In the genomic region with DNA sequence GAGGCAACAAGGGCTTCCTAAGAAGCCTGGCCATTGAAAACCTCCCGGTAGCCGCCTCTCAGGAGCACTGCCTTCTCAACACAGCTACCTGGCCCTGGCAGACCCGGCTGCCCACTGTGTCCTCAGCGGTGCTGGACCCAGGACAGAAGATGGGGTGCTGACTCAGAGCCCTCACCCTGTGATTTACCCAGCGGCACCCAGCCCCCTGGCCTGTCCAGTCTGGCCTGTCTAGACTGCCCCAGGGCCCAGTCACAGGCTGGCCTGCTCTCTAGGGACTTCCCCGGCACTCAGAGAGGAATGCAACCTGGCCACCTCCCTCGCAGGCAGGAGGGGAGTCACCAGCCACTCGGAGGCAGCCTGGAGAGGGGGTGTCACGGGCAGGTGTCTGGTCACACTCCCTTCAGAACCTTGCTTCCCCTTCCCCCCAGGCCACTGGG, we compare ENCODE assay signal across 10 cellular contexts. TPM values are rescaled to one million over a fixed set of nuclear protein-coding genes. Genes with fewer than 3 reads are reported as not detected.
DNase-seq lines count a peak whose midpoint lies in the region; ATAC-seq and TF ChIP-seq lines count a peak whose summit lies in the region.
"Had no signal": no experiment of that assay in that cellular context is flagged by ENCODE, and none has a peak within 500 bp of the region (broad histone marks: within the 10 kb centered on the region; RNA-seq: fewer than 3 reads in every experiment).

No MANE protein-coding gene starts in this region.

- H3K36me3 ChIP-seq in lower lobe of right lung = peaks cover 20% of the 10 kb centered on the region

- DNase-seq in A172 (ENCODE audit: low spot score) = peak; percentile 94
- DNase-seq in HT-29 (ENCODE audit: low spot score) = peak; percentile 80
- DNase-seq in T47D (ENCODE audit: low read depth in 1 of 2, low spot score in 1 of 2) = peak; percentile 95 to 96
- DNase-seq in lower lobe of right lung = peak; percentile 87
- no peak for DNase-seq in KG1 (lab: John Stamatoyannopoulos, UW)
- DNase-seq in putamen (ENCODE audit: low spot score) = no peak
- DNase-seq in effector memory CD8-positive, alpha-beta T cell = no peak
- DNase-seq: naive thymus-derived CD4-positive, alpha-beta T cell; small intestine had no signal

- H3K4me3 ChIP-seq in lower lobe of right lung = no peak overlapping the region

- peak overlapping the region in 1 of 2 donors; percentile 86 for H3K27ac Mint-ChIP-seq in effector memory CD8-positive, alpha-beta T cell
- H3K27ac Mint-ChIP-seq: naive thymus-derived CD4-positive, alpha-beta T cell had no signal

- no peaks in the 10 kb centered on the region for H3K27me3 Mint-ChIP-seq in effector memory CD8-positive, alpha-beta T cell
- H3K27me3 Mint-ChIP-seq: naive thymus-derived CD4-positive, alpha-beta T cell had no signal

- no peak for TF ChIP-seq CTCF in lower lobe of right lung (IDR thresholded peaks at IDR 0.05)

- H3K9me3 ChIP-seq in lower lobe of right lung = no peaks in the 10 kb centered on the region

- peak overlapping the region; percentile 41 for H3K27ac ChIP-seq in lower lobe of right lung

- intact Hi-C loops in lower lobe of right lung (cut with DNase I) = no loop called here

- peaks cover 35 to 41% of the 10 kb centered on the region in 2 donors for H3K4me1 Mint-ChIP-seq in effector memory CD8-positive, alpha-beta T cell (ENCODE audit: low read depth in 2 of 2)

- H3K36me3 Mint-ChIP-seq in effector memory CD8-positive, alpha-beta T cell (ENCODE audit: insufficient read depth) = peaks cover 14% of the 10 kb centered on the region
- H3K36me3 Mint-ChIP-seq: naive thymus-derived CD4-positive, alpha-beta T cell had no signal

- in situ Hi-C loops in T47D (cut with HindIII; ENCODE audit: low pct_unique_long_range_greater_than_20kb, low sequenced_read_pairs) = no loop called here

- no peaks in the 10 kb centered on the region for H3K9me3 Mint-ChIP-seq in effector memory CD8-positive, alpha-beta T cell

- H3K4me3 Mint-ChIP-seq in effector memory CD8-positive, alpha-beta T cell = no peak overlapping the region
- H3K4me3 Mint-ChIP-seq: naive thymus-derived CD4-positive, alpha-beta T cell had no signal

- H3K27me3 ChIP-seq in lower lobe of right lung (ENCODE audit: low read depth) = no peaks in the 10 kb centered on the region

- H3K4me1 ChIP-seq in lower lobe of right lung = peaks cover 91% of the 10 kb centered on the region

- ATAC-seq in lower lobe of right lung (peak; percentile 80 to 86), GM21367 (IDR thresholded peaks at IDR 0.05; ENCODE audit: unreplicated experiment) (no peak)
- no peak for ATAC-seq in effector memory CD8-positive, alpha-beta T cell (replicated peaks)
- ATAC-seq: naive thymus-derived CD4-positive, alpha-beta T cell had no signal

RNA-seq across cellular contexts. Expression of a gene that starts 20.1 kb away (rescaled TPM):
- 186 and 226 TPM in 2 replicates for total RNA-seq in A172 (2014; rRNA removed; shearing (Covaris generic))
- total RNA-seq in HT-29 (2014; rRNA removed; shearing (Covaris generic)) = 327 and 375 TPM in 2 replicates
- total RNA-seq in lower lobe of right lung = 164 TPM

RNA-seq across cellular contexts. Expression of a gene that starts 38.7 kb away (rescaled TPM):
- 29.3 and 39.2 TPM in 2 replicates for total RNA-seq in A172 (2014; rRNA removed; shearing (Covaris generic))
- total RNA-seq in HT-29 (2014; rRNA removed; shearing (Covaris generic)) = 120 and 146 TPM in 2 replicates
- 3.5 TPM for total RNA-seq in lower lobe of right lung

RNA-seq across cellular contexts. Expression of a gene that starts 46.8 kb away (rescaled TPM):
- total RNA-seq in A172 (2014; rRNA removed; shearing (Covaris generic)) = 255 and 258 TPM in 2 replicates
- total RNA-seq in HT-29 (2014; rRNA removed; shearing (Covaris generic)) = 669 and 675 TPM in 2 replicates
- 87.8 TPM for total RNA-seq in lower lobe of right lung

RNA-seq across cellular contexts. Expression of a gene that starts 58.6 kb away (rescaled TPM):
- 20.5 and 21.2 TPM in 2 replicates for total RNA-seq in A172 (2014; rRNA removed; shearing (Covaris generic))
- total RNA-seq in HT-29 (2014; rRNA removed; shearing (Covaris generic)) = 38.4 and 44.5 TPM in 2 replicates
- 14.5 TPM for total RNA-seq in lower lobe of right lung

RNA-seq across cellular contexts. Expression of a gene that starts 58.7 kb away (rescaled TPM):
- total RNA-seq in A172 (2014; rRNA removed; shearing (Covaris generic)) = 43.6 and 51.2 TPM in 2 replicates
- total RNA-seq in HT-29 (2014; rRNA removed; shearing (Covaris generic)) = 44.6 and 49.8 TPM in 2 replicates
- 61.9 TPM for total RNA-seq in lower lobe of right lung

Comparison
In these comparisons a context has a peak if more than half of its experiments do, and no peak if none do; other contexts are left out.
1. DNase-seq: peak in A172 (single experiment), HT-29 (single experiment), T47D (2 of 2) and lower lobe of right lung (single experiment); none in KG1 (single experiment), putamen (single experiment) and effector memory CD8-positive, alpha-beta T cell (0 of 3).
2. ATAC-seq: peak in lower lobe of right lung (2 of 2); none in effector memory CD8-positive, alpha-beta T cell (single experiment) and GM21367 (single experiment).